In genomic region chr4:121978169-121978516, GRCh38 we compare ENCODE assay signal across 10 cellular contexts. TPM values are rescaled to one million over a fixed set of nuclear protein-coding genes. Genes with fewer than 3 reads are reported as not detected.
DNase-seq lines count a peak whose midpoint lies in the region; ATAC-seq and TF ChIP-seq lines count a peak whose summit lies in the region.
"Had no signal": no experiment of that assay in that cellular context is flagged by ENCODE, and none has a peak within 500 bp of the region (broad histone marks: within the 10 kb centered on the region; RNA-seq: fewer than 3 reads in every experiment).

No MANE protein-coding gene starts in this region.

- H3K4me1 ChIP-seq in DOHH2 (ENCODE audit: control insufficient read depth, low read length) (peaks cover 23% of the 10 kb centered on the region), KMS-11 (ENCODE audit: low read depth, poor library complexity, severe bottlenecking) (peaks cover 10% of the 10 kb centered on the region), foreskin keratinocyte (no peaks in the 10 kb centered on the region)

- peak; percentile 47 for ATAC-seq in GM19455 (IDR thresholded peaks at IDR 0.05; ENCODE audit: unreplicated experiment)
- peak; percentile 59 for ATAC-seq in HG02943 (IDR thresholded peaks at IDR 0.05; ENCODE audit: low read depth, unreplicated experiment)
- no peak for ATAC-seq in foreskin keratinocyte
- ATAC-seq: activated naive CD4-positive, alpha-beta T cell treated with anti-CD3 and anti-CD28 coated beads, Interleukin-2, amount 50 U/mL, for 72 hours had no signal

- CTCF ChIA-PET in activated CD4-positive, alpha-beta memory T cell treated with anti-CD3 and anti-CD28 coated beads, Interleukin-2, amount 10 ng/mL, durations not matched to agents 7 days and 5 days (lab: Charles Lee) = no interaction called here

- H3K27ac ChIP-seq in DOHH2 (ENCODE audit: low read depth, low read length) (peak overlapping the region; percentile 63), KMS-11 (no peak overlapping the region), foreskin keratinocyte (no peak overlapping the region)

- H4K20me1 ChIP-seq in DOHH2 (ENCODE audit: control insufficient read depth, insufficient read depth, low read depth, low read length) (no peaks in the 10 kb centered on the region), KMS-11 (ENCODE audit: insufficient read depth) (no peaks in the 10 kb centered on the region)

- H3K9ac ChIP-seq in KMS-11 = no peak overlapping the region

- H3F3A ChIP-seq in DOHH2 (ENCODE audit: control insufficient read depth, insufficient read depth) = no peaks in the 10 kb centered on the region

- H3K79me2 ChIP-seq in DOHH2 (ENCODE audit: control insufficient read depth, low read length) (no peaks in the 10 kb centered on the region), KMS-11 (ENCODE audit: insufficient read depth, low read depth) (no peaks in the 10 kb centered on the region)

- POLR2A ChIA-PET in activated CD4-positive, alpha-beta memory T cell treated with anti-CD3 and anti-CD28 coated beads, Interleukin-2, amount 10 ng/mL, durations not matched to agents 7 days and 5 days (lab: Charles Lee) = no interaction called here

- H3K9me3 Mint-ChIP-seq in activated CD4-positive, alpha-beta memory T cell treated with anti-CD3 and anti-CD28 coated beads, Interleukin-2, amount 10 ng/mL, durations not matched to agents 7 days and 5 days = no peaks in the 10 kb centered on the region
- H3K9me3 Mint-ChIP-seq: activated naive CD4-positive, alpha-beta T cell treated with anti-CD3 and anti-CD28 coated beads, Interleukin-2, amount 50 U/mL, for 72 hours had no signal

- H3K4me2 ChIP-seq in DOHH2 (ENCODE audit: low read length) (peak overlapping the region; percentile 78), KMS-11 (peak overlapping the region; percentile 13; the same call in 1 of the 2 replicates)

- H3K9me3 ChIP-seq in DOHH2 (ENCODE audit: control insufficient read depth, insufficient read depth, low read length) = no peaks in the 10 kb centered on the region

- peaks cover 13% of the 10 kb centered on the region for H3K27me3 Mint-ChIP-seq in activated CD4-positive, alpha-beta memory T cell treated with anti-CD3 and anti-CD28 coated beads, Interleukin-2, amount 10 ng/mL, durations not matched to agents 7 days and 5 days

- no peak overlapping the region for H3K4me3 Mint-ChIP-seq in activated CD4-positive, alpha-beta memory T cell treated with anti-CD3 and anti-CD28 coated beads, Interleukin-2, amount 10 ng/mL, durations not matched to agents 7 days and 5 days

- no peaks in the 10 kb centered on the region for H3K27me3 ChIP-seq in DOHH2 (ENCODE audit: control insufficient read depth, low read length)
- no peaks in the 10 kb centered on the region for H3K27me3 ChIP-seq in KMS-11 (ENCODE audit: insufficient read depth, low read depth)
- peaks cover 3% of the 10 kb centered on the region for H3K27me3 ChIP-seq in foreskin keratinocyte

- H3K4me3 ChIP-seq in DOHH2 (ENCODE audit: low read length) (peak overlapping the region; percentile 63), KMS-11 (IDR thresholded peaks at IDR 0.05; ENCODE audit: insufficient read depth, low read depth, low read length) (no peak overlapping the region)

- H2AFZ ChIP-seq in KMS-11 (ENCODE audit: low read depth) = peak overlapping the region; percentile 41; the same call in 1 of the 2 replicates

- no peak for DNase-seq in UCSD-AML1 (lab: John Stamatoyannopoulos, UW; ENCODE audit: unreplicated experiment)
- DNase-seq in activated CD8-positive, alpha-beta memory T cell treated with anti-CD3 and anti-CD28 coated beads, Interleukin-2, amount 50 U/mL, for 48 hours = no peak
- DNase-seq in activated CD4-positive, alpha-beta memory T cell treated with anti-CD3 and anti-CD28 coated beads, Interleukin-2, amount 10 ng/mL, durations not matched to agents 7 days and 5 days = no peak
- no peak for DNase-seq in foreskin keratinocyte
- DNase-seq: NCI-H187 had no signal

- TF ChIP-seq CTCF in DOHH2 (IDR thresholded peaks at IDR 0.05; ENCODE audit: low read depth, low read length, poor library complexity, severe bottlenecking) = no peak
- TF ChIP-seq CTCF in KMS-11 (conservative IDR thresholded peaks at IDR 0.05; ENCODE audit: low read depth, low read length) = no peak
- TF ChIP-seq CTCF in foreskin keratinocyte (conservative IDR thresholded peaks at IDR 0.05) = no peak

- no peaks in the 10 kb centered on the region for H3K36me3 Mint-ChIP-seq in activated CD4-positive, alpha-beta memory T cell treated with anti-CD3 and anti-CD28 coated beads, Interleukin-2, amount 10 ng/mL, durations not matched to agents 7 days and 5 days (ENCODE audit: low read depth)
- H3K36me3 Mint-ChIP-seq: activated naive CD4-positive, alpha-beta T cell treated with anti-CD3 and anti-CD28 coated beads, Interleukin-2, amount 50 U/mL, for 72 hours had no signal

- H3K9me2 ChIP-seq in DOHH2 (replicated peaks; ENCODE audit: control insufficient read depth, low read length) = no peaks in the 10 kb centered on the region

- H3K36me3 ChIP-seq in DOHH2 (ENCODE audit: control insufficient read depth, low read length) (no peaks in the 10 kb centered on the region), KMS-11 (ENCODE audit: insufficient read depth) (no peaks in the 10 kb centered on the region)

- H3K4me1 Mint-ChIP-seq in activated CD4-positive, alpha-beta memory T cell treated with anti-CD3 and anti-CD28 coated beads, Interleukin-2, amount 10 ng/mL, durations not matched to agents 7 days and 5 days = peaks cover 8% of the 10 kb centered on the region

- H3K27ac Mint-ChIP-seq in activated CD4-positive, alpha-beta memory T cell treated with anti-CD3 and anti-CD28 coated beads, Interleukin-2, amount 10 ng/mL, durations not matched to agents 7 days and 5 days = no peak overlapping the region
- H3K27ac Mint-ChIP-seq: activated naive CD4-positive, alpha-beta T cell treated with anti-CD3 and anti-CD28 coated beads, Interleukin-2, amount 50 U/mL, for 72 hours had no signal

RNA-seq across cellular contexts. Expression of gene TRPC3, which starts 26.3 kb away (rescaled TPM):
- 1 to 10 TPM in 1 of 2 experiments, under 1 TPM in 1; 0.70 to 1.1 TPM for total RNA-seq in activated CD4-positive, alpha-beta memory T cell treated with anti-CD3 and anti-CD28 coated beads, Interleukin-2, amount 10 ng/mL, durations not matched to agents 7 days and 5 days
- not detected in 2 replicates for total RNA-seq in foreskin keratinocyte
- not detected in 2 replicates for polyA plus RNA-seq in foreskin keratinocyte
